8 cellular contexts compared by ENCODE assay signal in genomic region chr11:93784935-93785360, GRCh38. TPM values are rescaled to one million over a fixed set of nuclear protein-coding genes. Genes with fewer than 3 reads are reported as not detected.
DNase-seq lines count a peak whose midpoint lies in the region; ATAC-seq, FAIRE-seq and TF ChIP-seq lines count a peak whose summit lies in the region.

No MANE protein-coding gene starts in this region.

- H3K4me2 ChIP-seq in keratinocyte (ENCODE audit: control insufficient read depth, extremely low read depth, insufficient read depth, low read depth, low read length) = peak overlapping the region; percentile 83

- peaks cover 58% of the 10 kb centered on the region for H3K79me2 ChIP-seq in keratinocyte (ENCODE audit: control insufficient read depth, insufficient read depth, low read length)

- H3K36me3 ChIP-seq in HUES48 (ENCODE audit: control insufficient read depth, insufficient read depth, low read length) (peaks cover 39% of the 10 kb centered on the region), keratinocyte (ENCODE audit: control insufficient read depth in 2 of 2, extremely low read depth in 1 of 2, insufficient read depth in 2 of 2, low read length in 2 of 2) (peaks cover 3 to 11% of the 10 kb centered on the region in 2 experiments)

- peak overlapping the region; percentile 99 for H3K27ac ChIP-seq in HUES48 (ENCODE audit: low read depth, low read length)
- H3K27ac ChIP-seq in keratinocyte (ENCODE audit: control insufficient read depth, insufficient read depth, low read length) = peak overlapping the region; percentile 95
- H3K27ac ChIP-seq in substantia nigra (ENCODE audit: low read depth, low read length, poor library complexity, severe bottlenecking) = peak overlapping the region; percentile 64

- peak overlapping the region; percentile 97 for H3K4me3 ChIP-seq in HUES48 (ENCODE audit: low read depth, low read length)
- peak overlapping the region; percentile 85 to 97 (median 90) for H3K4me3 ChIP-seq in keratinocyte (ENCODE audit: control insufficient read depth in 2 of 3, extremely low read depth in 1 of 3, insufficient read depth in 2 of 3, low read depth in 1 of 3, low read length in 3 of 3)

- peaks cover 12% of the 10 kb centered on the region for H4K20me1 ChIP-seq in keratinocyte (ENCODE audit: control insufficient read depth, extremely low read depth, insufficient read depth, low read length)

- no peak for FAIRE-seq in keratinocyte (lab: Jason Lieb, UNC)

- DNase-seq in amniotic epithelial cell (ENCODE audit: low read depth) (peak; percentile 11), keratinocyte (ENCODE audit: low read depth, low spot score) (no peak), substantia nigra (lab: John Stamatoyannopoulos, UW) (no peak), NCI-H187 (lab: John Stamatoyannopoulos, UW) (no peak), NCI-H1694 treated with DMSO at 0.1 percent for 48 hours (lab: John Stamatoyannopoulos, UW) (no peak)

- no peaks in the 10 kb centered on the region for H3K9me1 ChIP-seq in keratinocyte (ENCODE audit: control insufficient read depth, extremely low read depth, insufficient read depth, low read length)

- H3K9ac ChIP-seq in HUES48 (ENCODE audit: low read depth, low read length) (peak overlapping the region; percentile 98), keratinocyte (ENCODE audit: control insufficient read depth, extremely low read depth, insufficient read depth, low read length) (peak overlapping the region; percentile 98)

- H2AFZ ChIP-seq in keratinocyte (ENCODE audit: control insufficient read depth, low read length) = no peak overlapping the region

- no peak for TF ChIP-seq CTCF in keratinocyte (optimal IDR thresholded peaks at IDR 0.05 in 1 of 3, IDR thresholded peaks at IDR 0.05 in 1 of 3, conservative IDR thresholded peaks at IDR 0.05 in 1 of 3; ENCODE audit: extremely low read depth in 1 of 3, insufficient read depth in 2 of 3, low read length in 3 of 3)

- dilution Hi-C loops in keratinocyte (cut with MboI; ENCODE audit: extremely low pct_ligation_motif_present, low sequenced_read_pairs) = no loop called here

- H3K4me1 ChIP-seq in HUES48 (ENCODE audit: control insufficient read depth, insufficient read depth, low read length) (peaks cover 9% of the 10 kb centered on the region; the same call in 1 of the 2 replicates), keratinocyte (ENCODE audit: control insufficient read depth, extremely low read depth, insufficient read depth, low read length) (peaks cover 27% of the 10 kb centered on the region)

- H3K9me3 ChIP-seq in HUES48 (ENCODE audit: control insufficient read depth, insufficient read depth, low read length) (no peaks in the 10 kb centered on the region), keratinocyte (ENCODE audit: control insufficient read depth, low read depth, low read length) (no peaks in the 10 kb centered on the region)

- H3K27me3 ChIP-seq in HUES48 (ENCODE audit: control insufficient read depth, insufficient read depth, low read length) (no peaks in the 10 kb centered on the region), keratinocyte (ENCODE audit: control insufficient read depth, extremely low read depth, insufficient read depth, low read length) (no peaks in the 10 kb centered on the region)

- ATAC-seq in GM18498 (IDR thresholded peaks at IDR 0.05; ENCODE audit: unreplicated experiment) (peak; percentile 33), GM21515 (IDR thresholded peaks at IDR 0.05; ENCODE audit: unreplicated experiment) (peak; percentile 41)

RNA-seq across cellular contexts. Expression of gene MED17, which starts 0.9 kb away (rescaled TPM):
- 20.9 to 25.1 TPM (median 23.5 TPM) in 3 replicates for polyA plus RNA-seq in keratinocyte
- polyA plus RNA-seq in keratinocyte (2011; ENCODE audit: low read depth) = 63.5 TPM
- 10.3 and 23.6 TPM in 2 replicates for polyA plus RNA-seq in keratinocyte (2011; cell fraction: cytosol; rRNA removed)
- polyA plus RNA-seq in keratinocyte (2011; cell fraction: nucleus; rRNA removed) = 37.7 and 51.4 TPM in 2 replicates
- polyA plus RNA-seq in keratinocyte (2012; ENCODE audit: low replicate concordance) = 20.3 and 24.5 TPM in 2 replicates
- polyA minus RNA-seq in keratinocyte = 8.2 to 28.4 TPM (median 20.4 TPM) in 3 replicates
- 19.2 TPM for polyA minus RNA-seq in keratinocyte (2011; cell fraction: cytosol; rRNA and poly(A)+ RNA removed)
- polyA minus RNA-seq in keratinocyte (2011; cell fraction: nucleus; rRNA and poly(A)+ RNA removed) = 25.9 and 33.7 TPM in 2 replicates

RNA-seq across cellular contexts. Expression of gene C11orf54, which starts 43.5 kb away (rescaled TPM):
- polyA plus RNA-seq in keratinocyte = 5.6 to 11.9 TPM (median 7.9 TPM) in 3 replicates
- polyA plus RNA-seq in keratinocyte (2011; ENCODE audit: low read depth) = 12.9 TPM
- polyA plus RNA-seq in keratinocyte (2011; cell fraction: cytosol; rRNA removed) = 4.7 and 10.2 TPM in 2 replicates
- polyA plus RNA-seq in keratinocyte (2011; cell fraction: nucleus; rRNA removed) = 11.2 and 12.6 TPM in 2 replicates
- polyA plus RNA-seq in keratinocyte (2012; ENCODE audit: low replicate concordance) = 5.7 and 16.9 TPM in 2 replicates
- polyA minus RNA-seq in keratinocyte = 0.52 to 5.2 TPM (median 2.7 TPM) in 3 replicates
- 5.4 TPM for polyA minus RNA-seq in keratinocyte (2011; cell fraction: cytosol; rRNA and poly(A)+ RNA removed)
- polyA minus RNA-seq in keratinocyte (2011; cell fraction: nucleus; rRNA and poly(A)+ RNA removed) = 3.3 and 4.7 TPM in 2 replicates

RNA-seq across cellular contexts. Expression of gene TAF1D, which starts 43.7 kb away (rescaled TPM):
- polyA plus RNA-seq in keratinocyte = 80.2 to 224 TPM (median 91.2 TPM) in 3 replicates
- 203 TPM for polyA plus RNA-seq in keratinocyte (2011; ENCODE audit: low read depth)
- polyA plus RNA-seq in keratinocyte (2011; cell fraction: cytosol; rRNA removed) = 59.7 and 103 TPM in 2 replicates
- 207 and 379 TPM in 2 replicates for polyA plus RNA-seq in keratinocyte (2011; cell fraction: nucleus; rRNA removed)
- polyA plus RNA-seq in keratinocyte (2012; ENCODE audit: low replicate concordance) = 80.7 and 165 TPM in 2 replicates
- 17.4 to 130 TPM (median 45.9 TPM) in 3 replicates for polyA minus RNA-seq in keratinocyte
- polyA minus RNA-seq in keratinocyte (2011; cell fraction: cytosol; rRNA and poly(A)+ RNA removed) = 32.4 TPM
- 88.9 and 122 TPM in 2 replicates for polyA minus RNA-seq in keratinocyte (2011; cell fraction: nucleus; rRNA and poly(A)+ RNA removed)
